18 cellular contexts compared by ENCODE assay signal in genomic region chr9:135239769-135240141, GRCh38.
"Had no signal": no experiment of that assay in that cellular context is flagged by ENCODE, and none has a peak within 500 bp of the region (broad histone marks: within the 10 kb centered on the region; RNA-seq: fewer than 3 reads in every experiment).

No MANE protein-coding gene starts in this region.

- H3K4me1 ChIP-seq: foreskin keratinocyte, lower lobe of right lung, thyroid gland had no signal

- H3K36me3 Mint-ChIP-seq: memory B cell, mesothelial cell of epicardium, type B pancreatic cell had no signal

- H3K27ac Mint-ChIP-seq: memory B cell; mesothelial cell of epicardium; natural killer cell treated with Interleukin-12 subunit alpha and Interleukin-12 subunit beta and Interleukin-15 and Interleukin-18, amount 100 ng/mL, for 72 hours; type B pancreatic cell had no signal

- H3K9me3 Mint-ChIP-seq: mesothelial cell of epicardium; natural killer cell treated with Interleukin-12 subunit alpha and Interleukin-12 subunit beta and Interleukin-15 and Interleukin-18, amount 100 ng/mL, for 72 hours; type B pancreatic cell had no signal

- ATAC-seq: foreskin keratinocyte; left cardiac atrium; natural killer cell treated with Interleukin-12 subunit alpha and Interleukin-12 subunit beta and Interleukin-15 and Interleukin-18, amount 100 ng/mL, for 72 hours; right cardiac atrium had no signal

- H3K4me2 ChIP-seq: hepatocyte had no signal

- H3K36me3 ChIP-seq: left ventricle myocardium inferior, lower lobe of right lung, thyroid gland had no signal

- H3K4me3 Mint-ChIP-seq: memory B cell; mesothelial cell of epicardium; natural killer cell treated with Interleukin-12 subunit alpha and Interleukin-12 subunit beta and Interleukin-15 and Interleukin-18, amount 100 ng/mL, for 72 hours; type B pancreatic cell had no signal

- H2AFZ ChIP-seq: hepatocyte had no signal

- H3K9me3 ChIP-seq: left ventricle myocardium inferior, lower lobe of right lung, thyroid gland had no signal

- H3K4me1 Mint-ChIP-seq: memory B cell had no signal

- DNase-seq: cortex of kidney; effector memory CD4-positive, alpha-beta T cell; foreskin keratinocyte; left cardiac atrium; small intestine; stimulated activated CD4-positive, alpha-beta T cell treated with anti-CD3 and anti-CD28 coated beads, Interleukin-12 subunit alpha, Interleukin-12 subunit beta, amount 100 ng/mL, for 4 hours; stimulated activated CD4-positive, alpha-beta T cell treated with anti-CD3 and anti-CD28 coated beads, Interleukin-2, amount 100 ng/mL, for 48 hours; stimulated activated naive CD4-positive, alpha-beta T cell treated with Interleukin-2 at 50 U/mL for 16 hours; thyroid gland had no signal

- H3K27ac ChIP-seq: foreskin keratinocyte, hepatocyte, left ventricle myocardium inferior, lower lobe of right lung, thyroid gland had no signal

- H3K79me2 ChIP-seq: hepatocyte had no signal

- H3K4me3 ChIP-seq: dorsolateral prefrontal cortex, hepatocyte, left ventricle myocardium inferior, lower lobe of right lung, thyroid gland had no signal

- H3K27me3 ChIP-seq: thyroid gland had no signal
